8 cellular contexts compared by ENCODE assay signal in the genomic region with DNA sequence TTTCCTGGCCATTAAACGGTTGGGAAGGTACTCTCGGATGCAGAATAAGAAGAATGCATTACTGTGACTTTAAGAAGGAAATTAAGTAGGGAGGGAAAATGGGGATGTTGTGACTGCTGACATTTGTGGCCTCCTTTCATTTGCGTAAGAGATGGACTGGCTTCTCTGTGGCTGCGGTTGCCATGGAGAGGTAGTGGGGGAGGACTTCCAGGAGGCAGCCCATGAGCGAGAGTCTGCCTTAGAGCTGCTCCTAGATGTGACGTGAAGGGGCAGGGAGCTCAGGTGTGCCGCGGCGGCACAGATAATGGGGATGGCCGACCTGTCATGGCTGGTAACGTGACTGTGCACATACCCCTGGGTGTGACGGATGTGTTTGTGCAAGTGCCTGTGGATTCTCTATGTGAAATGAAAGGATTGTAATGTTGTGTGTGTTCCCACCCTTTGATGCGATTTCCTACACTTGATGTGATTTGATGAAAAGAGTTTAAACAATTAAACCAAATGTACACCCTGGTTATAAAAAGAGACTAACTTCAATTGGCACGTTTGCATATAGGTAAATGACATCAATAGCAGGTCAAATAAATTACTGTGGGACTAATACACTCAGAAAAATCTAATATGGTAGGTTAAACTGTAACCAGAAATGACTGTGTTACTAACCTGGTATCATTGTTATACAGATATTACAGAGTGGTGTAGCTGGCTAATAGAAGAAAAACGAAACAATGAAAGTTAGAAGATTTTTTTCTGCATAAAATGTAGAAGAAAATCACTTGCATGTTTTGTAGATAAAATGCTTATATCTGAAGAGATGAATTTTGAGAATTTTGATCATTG. TPM values are rescaled to one million over a fixed set of nuclear protein-coding genes. Genes with fewer than 3 reads are reported as not detected.
DNase-seq lines count a peak whose midpoint lies in the region; ATAC-seq and TF ChIP-seq lines count a peak whose summit lies in the region.

No MANE protein-coding gene starts in this region.

- ATAC-seq in HG02763 (IDR thresholded peaks at IDR 0.05; ENCODE audit: unreplicated experiment), result peak; percentile 77

- H3K9ac ChIP-seq in neural cell (ENCODE audit: low read length), result peak overlapping the region; percentile 63

- TF ChIP-seq POLR2A in esophagus squamous epithelium (IDR thresholded peaks at IDR 0.05), result peak in 1 of 4 donors; percentile 45

- peaks cover 0 to 26% (median 7%) of the 10 kb centered on the region in 3 donors for H3K4me1 ChIP-seq in esophagus squamous epithelium

- no peaks in the 10 kb centered on the region for H3K9me3 ChIP-seq in esophagus squamous epithelium
- no peaks in the 10 kb centered on the region for H3K9me3 ChIP-seq in neural cell (ENCODE audit: low read length)

- H3K9me2 ChIP-seq in neural cell (ENCODE audit: insufficient read depth, low read length), result no peaks in the 10 kb centered on the region

- H3F3A ChIP-seq in neural cell (ENCODE audit: insufficient read depth, low read length, poor library complexity, severe bottlenecking), result no peaks in the 10 kb centered on the region

- peak overlapping the region; percentile 57 for H2AFZ ChIP-seq in neural cell (ENCODE audit: low read depth, low read length)

- TF ChIP-seq RAD21 in neural cell (conservative IDR thresholded peaks at IDR 0.05), result peak; percentile 57

- peak overlapping the region; percentile 89 for H3K4me2 ChIP-seq in neural cell (ENCODE audit: low read length)

- H3K36me3 ChIP-seq in esophagus squamous epithelium, result no peaks in the 10 kb centered on the region
- no peaks in the 10 kb centered on the region for H3K36me3 ChIP-seq in neural cell (ENCODE audit: insufficient read depth, low read length)

- 22 to 47% methylated on average over 15 of the region's 15 CpGs for WGBS in esophagus squamous epithelium, 2 donors

- DNase-seq in GM12865 (ENCODE audit: low read depth) (peak; percentile 96), NCI-H526 (lab: John Stamatoyannopoulos, UW) (peak; percentile 98), activated T-cell treated with anti-CD3 and anti-CD28 coated beads for 24 hours (ENCODE audit: low read depth) (peak; percentile 52), esophagus squamous epithelium (lab: John Stamatoyannopoulos, UW) (no peak), substantia nigra (lab: John Stamatoyannopoulos, UW) (peak in 36 of 49 donors; percentile 5 to 82 (median 38)), foreskin fibroblast (no peak)

- TF ChIP-seq CTCF in GM12865 (IDR thresholded peaks at IDR 0.05; ENCODE audit: insufficient read depth, low read depth, low read length, missing control alignments), result no peak
- no peak for TF ChIP-seq CTCF in esophagus squamous epithelium (IDR thresholded peaks at IDR 0.05)
- TF ChIP-seq CTCF in neural cell (IDR thresholded peaks at IDR 0.05; ENCODE audit: poor library complexity, severe bottlenecking), result no peak
- no peak for TF ChIP-seq CTCF in foreskin fibroblast (IDR thresholded peaks at IDR 0.05; ENCODE audit: low read depth, low read length)

- H3K27ac ChIP-seq in esophagus squamous epithelium (no peak overlapping the region), neural cell (ENCODE audit: low read length) (peak overlapping the region; percentile 88), substantia nigra (ENCODE audit: low read depth, low read length, poor library complexity, severe bottlenecking) (no peak overlapping the region)

- peaks cover 31% of the 10 kb centered on the region for H3K79me2 ChIP-seq in neural cell (replicated peaks; ENCODE audit: insufficient read depth, low read length)

- intact Hi-C loops in esophagus squamous epithelium (cut with DNase I), result no loop called here

- H3K27me3 ChIP-seq in esophagus squamous epithelium (no peaks in the 10 kb centered on the region), neural cell (ENCODE audit: insufficient read depth, low read depth, low read length) (no peaks in the 10 kb centered on the region)

- H3K4me3 ChIP-seq in GM12865 (ENCODE audit: low read depth, low read length) (peak overlapping the region; percentile 45), esophagus squamous epithelium (peak overlapping the region in 3 of 4 donors; percentile 18 to 47 (median 19)), neural cell (ENCODE audit: low read length) (peak overlapping the region; percentile 64), foreskin fibroblast (ENCODE audit: low read depth in 1 of 2, low read length in 2 of 2) (no peak overlapping the region)

- no peaks in the 10 kb centered on the region for H4K20me1 ChIP-seq in neural cell (ENCODE audit: insufficient read depth)

- TF ChIP-seq EP300 in neural cell (conservative IDR thresholded peaks at IDR 0.05; ENCODE audit: poor library complexity, severe bottlenecking), result peak; percentile 93

TF ChIP-seq in neural cell, 6 proteins besides CTCF, POLR2A, EP300 and RAD21:
- TF ChIP-seq EZH2 (IDR thresholded peaks at IDR 0.05; ENCODE audit: borderline replicate concordance, insufficient read depth, low read length, poor library complexity, severe bottlenecking) (no peak), SMC3 (conservative IDR thresholded peaks at IDR 0.05; ENCODE audit: poor library complexity) (peak; percentile 49), MXI1 (conservative IDR thresholded peaks at IDR 0.05; ENCODE audit: poor library complexity, severe bottlenecking) (peak; percentile 70), POLR2AphosphoS5 (IDR thresholded peaks at IDR 0.05) (peak; percentile 84), REST (IDR thresholded peaks at IDR 0.05; ENCODE audit: borderline replicate concordance) (peak; percentile 48), TAF1 (IDR thresholded peaks at IDR 0.05; ENCODE audit: low read depth) (no peak)

RNA-seq across cellular contexts. Expression of gene HIVEP1, which starts 48.9 kb away (rescaled TPM):
- 10 to 100 TPM; 11.0 to 22.3 (median 20.7) TPM for total RNA-seq in esophagus squamous epithelium
- 3.6 and 8.0 TPM in 2 replicates for polyA plus RNA-seq in neural cell
- 26.3 and 39.6 TPM in 2 replicates for polyA minus RNA-seq in neural cell

Comparison
In these comparisons a context has a peak if more than half of its experiments do, and no peak if none do; other contexts are left out.
1. DNase-seq: peak in GM12865 (single experiment), NCI-H526 (2 of 2), activated T-cell treated with anti-CD3 and anti-CD28 coated beads for 24 hours (single experiment) and substantia nigra (36 of 49); none in esophagus squamous epithelium (single experiment) and foreskin fibroblast (0 of 2).
2. H3K4me3 ChIP-seq: peak in GM12865 (single experiment), esophagus squamous epithelium (3 of 4) and neural cell (single experiment); none in foreskin fibroblast (0 of 2).